Comparison of ENCODE assay signal across 31 cellular contexts in genomic region chr2:23708771-23709170, GRCh38.
"Had no signal": no experiment of that assay in that cellular context is flagged by ENCODE, and none has a peak within 500 bp of the region (broad histone marks: within the 10 kb centered on the region; RNA-seq: fewer than 3 reads in every experiment).

No MANE protein-coding gene starts in this region.

- H3K27ac ChIP-seq: ascending aorta, breast epithelium, cardiac muscle cell, coronary artery, dorsolateral prefrontal cortex had no signal

- H3K36me3 Mint-ChIP-seq: activated CD8-positive, alpha-beta memory T cell treated with anti-CD3 and anti-CD28 coated beads, Interleukin-2, amount 10 ng/mL, durations not matched to agents 7 days and 5 days; activated naive CD4-positive, alpha-beta T cell treated with anti-CD3 and anti-CD28 coated beads, Interleukin-2, amount 50 U/mL, for 72 hours had no signal

- H3K27ac Mint-ChIP-seq: activated CD4-positive, alpha-beta memory T cell treated with anti-CD3 and anti-CD28 coated beads for 36 hours; activated CD4-positive, alpha-beta T cell treated with anti-CD3 and anti-CD28 coated beads for 36 hours; activated CD4-positive, alpha-beta T cell treated with anti-CD3 and anti-CD28 coated beads, Interleukin-2, amount 10 ng/mL, durations not matched to agents 24 days and 14 days; activated CD8-positive, alpha-beta memory T cell treated with anti-CD3 and anti-CD28 coated beads, Interleukin-2, amount 10 ng/mL, durations not matched to agents 7 days and 5 days; activated CD8-positive, alpha-beta T cell treated with anti-CD3 and anti-CD28 coated beads, Interleukin-2, amount 10 ng/mL, durations not matched to agents 7 days and 5 days; activated naive CD4-positive, alpha-beta T cell treated with anti-CD3 and anti-CD28 coated beads, Interleukin-2, amount 10 ng/mL, durations not matched to agents 7 days and 5 days; activated naive CD8-positive, alpha-beta T cell treated with anti-CD3 and anti-CD28 coated beads, Interleukin-2, amount 10 ng/mL, durations not matched to agents 7 days and 5 days; activated T-helper 1 cell treated with anti-CD3 and anti-CD28 coated beads, Interleukin-12 subunit alpha, Interleukin-12 subunit beta, Interleukin-2, Interleukin-4 antibody, amounts not matched to agents 30 ng/mL and 10 ng/mL and 1 ng/mL, durations not matched to agents 14 hours and 24 hours and 36 hours; activated T-helper 2 cell treated with anti-CD3 and anti-CD28 coated beads, Interferon-gamma antibody, Interleukin-2, Interleukin-4, amounts not matched to agents 10 μg/mL and 5 μg/mL and 100 μg/mL, durations not matched to agents 14 hours and 24 hours and 36 hours; dendritic cell treated with granulocyte-macrophage colony-stimulating factor and Interleukin-4, amounts not matched to agents 40 ng/mL and 50 ng/mL, for 4 days; endodermal cell had no signal

- FAIRE-seq: frontal cortex had no signal

- H3K27me3 Mint-ChIP-seq: activated CD4-positive, alpha-beta memory T cell treated with anti-CD3 and anti-CD28 coated beads for 36 hours; activated CD4-positive, alpha-beta T cell treated with anti-CD3 and anti-CD28 coated beads for 36 hours; activated CD4-positive, alpha-beta T cell treated with anti-CD3 and anti-CD28 coated beads, Interleukin-2, amount 10 ng/mL, durations not matched to agents 24 days and 14 days; activated CD8-positive, alpha-beta memory T cell treated with anti-CD3 and anti-CD28 coated beads, Interleukin-2, amount 10 ng/mL, durations not matched to agents 7 days and 5 days; activated naive CD4-positive, alpha-beta T cell treated with anti-CD3 and anti-CD28 coated beads, Interleukin-2, amount 10 ng/mL, durations not matched to agents 7 days and 5 days; activated naive CD8-positive, alpha-beta T cell treated with anti-CD3 and anti-CD28 coated beads, Interleukin-2, amount 10 ng/mL, durations not matched to agents 7 days and 5 days; brain; dendritic cell treated with granulocyte-macrophage colony-stimulating factor and Interleukin-4, amounts not matched to agents 40 ng/mL and 50 ng/mL, for 4 days had no signal

- H3K4me1 ChIP-seq: ascending aorta, breast epithelium had no signal

- H3K4me1 Mint-ChIP-seq: activated CD4-positive, alpha-beta T cell treated with anti-CD3 and anti-CD28 coated beads for 36 hours; activated CD4-positive, alpha-beta T cell treated with anti-CD3 and anti-CD28 coated beads, Interleukin-2, amount 10 ng/mL, durations not matched to agents 24 days and 14 days; activated CD8-positive, alpha-beta memory T cell treated with anti-CD3 and anti-CD28 coated beads, Interleukin-2, amount 10 ng/mL, durations not matched to agents 7 days and 5 days; activated naive CD4-positive, alpha-beta T cell treated with anti-CD3 and anti-CD28 coated beads, Interleukin-2, amount 10 ng/mL, durations not matched to agents 7 days and 5 days; activated naive CD8-positive, alpha-beta T cell treated with anti-CD3 and anti-CD28 coated beads, Interleukin-2, amount 10 ng/mL, durations not matched to agents 7 days and 5 days had no signal

- H3K9me3 ChIP-seq: ascending aorta, breast epithelium had no signal

- H3K4me3 Mint-ChIP-seq: activated CD4-positive, alpha-beta memory T cell treated with anti-CD3 and anti-CD28 coated beads for 36 hours; activated CD4-positive, alpha-beta T cell treated with anti-CD3 and anti-CD28 coated beads for 36 hours; activated CD4-positive, alpha-beta T cell treated with anti-CD3 and anti-CD28 coated beads, Interleukin-2, amount 10 ng/mL, durations not matched to agents 24 days and 14 days; activated CD8-positive, alpha-beta memory T cell treated with anti-CD3 and anti-CD28 coated beads, Interleukin-2, amount 10 ng/mL, durations not matched to agents 7 days and 5 days; activated CD8-positive, alpha-beta T cell treated with anti-CD3 and anti-CD28 coated beads, Interleukin-2, amount 10 ng/mL, durations not matched to agents 7 days and 5 days; activated naive CD4-positive, alpha-beta T cell treated with anti-CD3 and anti-CD28 coated beads, Interleukin-2, amount 10 ng/mL, durations not matched to agents 7 days and 5 days; activated naive CD8-positive, alpha-beta T cell treated with anti-CD3 and anti-CD28 coated beads, Interleukin-2, amount 10 ng/mL, durations not matched to agents 7 days and 5 days; activated T-helper 1 cell treated with anti-CD3 and anti-CD28 coated beads, Interleukin-12 subunit alpha, Interleukin-12 subunit beta, Interleukin-2, Interleukin-4 antibody, amounts not matched to agents 30 ng/mL and 10 ng/mL and 1 ng/mL, durations not matched to agents 14 hours and 24 hours and 36 hours; brain; dendritic cell treated with granulocyte-macrophage colony-stimulating factor and Interleukin-4, amounts not matched to agents 40 ng/mL and 50 ng/mL, for 4 days; endodermal cell had no signal

- ATAC-seq: activated CD4-positive, alpha-beta T cell treated with anti-CD3 and anti-CD28 coated beads for 36 hours; activated CD8-positive, alpha-beta memory T cell treated with anti-CD3 and anti-CD28 coated beads, Interleukin-2, amount 10 ng/mL, durations not matched to agents 7 days and 5 days; activated CD8-positive, alpha-beta T cell treated with anti-CD3 and anti-CD28 coated beads, Interleukin-2, amount 10 ng/mL, durations not matched to agents 7 days and 5 days; activated naive CD4-positive, alpha-beta T cell treated with anti-CD3 and anti-CD28 coated beads, Interleukin-2, amount 50 U/mL, for 72 hours; esophagus mucosa had no signal

- H3K9me3 Mint-ChIP-seq: activated CD4-positive, alpha-beta memory T cell treated with anti-CD3 and anti-CD28 coated beads for 36 hours; activated CD4-positive, alpha-beta T cell treated with anti-CD3 and anti-CD28 coated beads, Interleukin-2, amount 10 ng/mL, durations not matched to agents 24 days and 14 days; activated naive CD4-positive, alpha-beta T cell treated with anti-CD3 and anti-CD28 coated beads, Interleukin-2, amount 10 ng/mL, durations not matched to agents 7 days and 5 days; activated naive CD4-positive, alpha-beta T cell treated with anti-CD3 and anti-CD28 coated beads, Interleukin-2, amount 50 U/mL, for 72 hours; activated naive CD8-positive, alpha-beta T cell treated with anti-CD3 and anti-CD28 coated beads, Interleukin-2, amount 10 ng/mL, durations not matched to agents 7 days and 5 days; activated T-helper 1 cell treated with anti-CD3 and anti-CD28 coated beads, Interleukin-12 subunit alpha, Interleukin-12 subunit beta, Interleukin-2, Interleukin-4 antibody, amounts not matched to agents 30 ng/mL and 10 ng/mL and 1 ng/mL, durations not matched to agents 14 hours and 24 hours and 36 hours; activated T-helper 2 cell treated with anti-CD3 and anti-CD28 coated beads, Interferon-gamma antibody, Interleukin-2, Interleukin-4, amounts not matched to agents 10 μg/mL and 5 μg/mL and 100 μg/mL, durations not matched to agents 14 hours and 24 hours and 36 hours; dendritic cell treated with granulocyte-macrophage colony-stimulating factor and Interleukin-4, amounts not matched to agents 40 ng/mL and 50 ng/mL, for 4 days; endodermal cell had no signal

- DNase-seq: activated CD4-positive, alpha-beta memory T cell treated with anti-CD3 and anti-CD28 coated beads for 36 hours; activated CD4-positive, alpha-beta T cell treated with anti-CD3 and anti-CD28 coated beads for 36 hours; activated CD4-positive, CD25-positive, alpha-beta regulatory T cell; activated CD4-positive, CD25-positive, alpha-beta regulatory T cell treated with anti-CD3 and anti-CD28 coated beads, Interleukin-2, amount 50 U/mL, for 72 hours; activated CD8-positive, alpha-beta memory T cell treated with anti-CD3 and anti-CD28 coated beads, Interleukin-2, amount 10 ng/mL, durations not matched to agents 7 days and 5 days; activated CD8-positive, alpha-beta memory T cell treated with anti-CD3 and anti-CD28 coated beads, Interleukin-2, amount 50 U/mL, for 4 hours; activated CD8-positive, alpha-beta T cell treated with anti-CD3 and anti-CD28 coated beads, Interleukin-2, amount 10 ng/mL, durations not matched to agents 7 days and 5 days; activated gamma-delta T cell; activated naive CD4-positive, alpha-beta T cell; activated naive CD4-positive, alpha-beta T cell treated with anti-CD3 and anti-CD28 coated beads, Interleukin-2, amount 10 ng/mL, durations not matched to agents 7 days and 5 days; activated naive CD8-positive, alpha-beta T cell treated with anti-CD3 and anti-CD28 coated beads, Interleukin-2, amount 10 ng/mL, durations not matched to agents 7 days and 5 days; activated T-cell treated with anti-CD3 and anti-CD28 coated beads, Interleukin-2, amount 50 U/mL, for 1 hour; activated T-cell treated with anti-CD3 and anti-CD28 coated beads, Interleukin-2, amount 50 U/mL, for 48 hours; central memory CD4-positive, alpha-beta T cell; dorsolateral prefrontal cortex; effector memory CD4-positive, alpha-beta T cell; endodermal cell; foreskin fibroblast; hippocampal formation had no signal

- H3K36me3 ChIP-seq: cardiac muscle cell had no signal

- H3K4me3 ChIP-seq: ascending aorta, breast epithelium, cardiac muscle cell, coronary artery, dorsolateral prefrontal cortex had no signal
